ENCODE assay signal across 1 cellular context in genomic region chr6:38179794-38180430, GRCh38.
TF ChIP-seq lines count a peak whose summit lies in the region.

No MANE protein-coding gene starts in this region.

TF ChIP-seq in SK-N-SH, 30 proteins besides CTCF, POLR2A, EP300 and RAD21 (continued from another document):
- TF ChIP-seq ZBTB33 (IDR thresholded peaks at IDR 0.05; ENCODE audit: borderline replicate concordance, low read depth) (no peak), GATA2 (CRISPR knock-in tag; IDR thresholded peaks at IDR 0.05) (no peak), TEAD4 (IDR thresholded peaks at IDR 0.05; ENCODE audit: borderline replicate concordance, insufficient read depth) (no peak), RFX5 (IDR thresholded peaks at IDR 0.05; ENCODE audit: low read length) (no peak), NRF1 (IDR thresholded peaks at IDR 0.05; ENCODE audit: low read depth, low read length) (no peak), FOSL2 (IDR thresholded peaks at IDR 0.05; ENCODE audit: borderline replicate concordance, low read depth) (no peak), TAF1 (IDR thresholded peaks at IDR 0.05; ENCODE audit: borderline replicate concordance, low read depth, low read length) (no peak), YY1 (IDR thresholded peaks at IDR 0.05; ENCODE audit: low read depth) (no peak), SIN3A (IDR thresholded peaks at IDR 0.05; ENCODE audit: borderline replicate concordance, low read depth, low read length) (no peak)
